18 cellular contexts compared by ENCODE assay signal in genomic region chr7:28595779-28596178, GRCh38.
DNase-seq lines count a peak whose midpoint lies in the region; ATAC-seq, FAIRE-seq and TF ChIP-seq lines count a peak whose summit lies in the region.
"Had no signal": no experiment of that assay in that cellular context is flagged by ENCODE, and none has a peak within 500 bp of the region (broad histone marks: within the 10 kb centered on the region; RNA-seq: fewer than 3 reads in every experiment).

No MANE protein-coding gene starts in this region.

- FAIRE-seq in RCC 7860 (lab: Jason Lieb, UNC): no peak
- FAIRE-seq: GM12892, HepG2 had no signal

- H3K36me3 ChIP-seq in HEK293 (ENCODE audit: control insufficient read depth in 2 of 2, insufficient read depth in 1 of 2, low read length in 2 of 2) (no peaks in the 10 kb centered on the region), sigmoid colon (no peaks in the 10 kb centered on the region)
- H3K36me3 ChIP-seq: BLaER1 had no signal

- DNase-seq in NCI-H2171 treated with DMSO at 0.1 percent for 48 hours (lab: John Stamatoyannopoulos, UW) (peak; percentile 17), NCI-H2171 (lab: John Stamatoyannopoulos, UW) (no peak), epithelial cell of prostate (ENCODE audit: low read depth, low spot score) (no peak), RCC 7860 (ENCODE audit: low spot score) (no peak), sigmoid colon (no peak)
- DNase-seq: 8988T; CD4-positive, alpha-beta memory T cell; DMS153; DMS79; GDM1; GOT3; H7 had no signal

- no peaks in the 10 kb centered on the region for H3K27me3 ChIP-seq in sigmoid colon
- H3K27me3 ChIP-seq: BLaER1 had no signal

- 87 to 92% methylated on average over 3 of the region's 3 CpGs for WGBS in sigmoid colon, 2 donors

- no peak overlapping the region for H3K4me3 ChIP-seq in HEK293 (ENCODE audit: low read depth, low read length)
- no peak overlapping the region for H3K4me3 ChIP-seq in sigmoid colon
- H3K4me3 ChIP-seq: BLaER1 had no signal

- ATAC-seq in HG02759 (IDR thresholded peaks at IDR 0.05; ENCODE audit: unreplicated experiment): no peak
- ATAC-seq: HCT116, HepG2 had no signal

- intact Hi-C loops in sigmoid colon (cut with DNase I): no loop called here

- H3K9me3 ChIP-seq in HEK293 (ENCODE audit: control insufficient read depth, insufficient read depth, low read depth, low read length): no peaks in the 10 kb centered on the region
- no peaks in the 10 kb centered on the region for H3K9me3 ChIP-seq in sigmoid colon
- H3K9me3 ChIP-seq: BLaER1 had no signal

- no peak for TF ChIP-seq CTCF in HEK293 (tag by site-specific recombination; IDR thresholded peaks at IDR 0.05)
- TF ChIP-seq CTCF in sigmoid colon (IDR thresholded peaks at IDR 0.05): no peak

- no peak overlapping the region for H3K27ac ChIP-seq in HEK293 (ENCODE audit: extremely low read depth, low read depth, low read length)
- peak overlapping the region; percentile 12 for H3K27ac ChIP-seq in epithelial cell of prostate
- no peak overlapping the region for H3K27ac ChIP-seq in sigmoid colon
- H3K27ac ChIP-seq: BLaER1 had no signal

- CTCF ChIA-PET in HEK293 (lab: Yijun Ruan, JAX): no interaction called here

- peaks cover 17% of the 10 kb centered on the region for H3K4me1 ChIP-seq in HEK293 (ENCODE audit: control insufficient read depth, insufficient read depth, low read length)
- H3K4me1 ChIP-seq in sigmoid colon: no peaks in the 10 kb centered on the region

- no peak for TF ChIP-seq POLR2A in sigmoid colon (IDR thresholded peaks at IDR 0.05)

- POLR2A ChIA-PET in HEK293 (lab: Yijun Ruan, JAX): no interaction called here

- TF ChIP-seq EP300 in sigmoid colon (IDR thresholded peaks at IDR 0.05): no peak

TF ChIP-seq in HEK293, 187 proteins besides CTCF, POLR2A, EP300 and RAD21:
- no peak for TF ChIP-seq ZNF529 (tag by site-specific recombination; IDR thresholded peaks at IDR 0.05; ENCODE audit: insufficient replicate concordance)
- TF ChIP-seq MZF1 (tag by site-specific recombination; IDR thresholded peaks at IDR 0.05; ENCODE audit: borderline replicate concordance): peak; percentile 71; the same call in 1 of the 2 replicates
TF ChIP-seq in HEK293: peak in this region for 1.
